In genomic region chr19:16898306-16899015, GRCh38 we compare ENCODE assay signal across 16 cellular contexts. TPM values are rescaled to one million over a fixed set of nuclear protein-coding genes. Genes with fewer than 3 reads are reported as not detected.
DNase-seq lines count a peak whose midpoint lies in the region; ATAC-seq and TF ChIP-seq lines count a peak whose summit lies in the region.
"Had no signal": no experiment of that assay in that cellular context is flagged by ENCODE, and none has a peak within 500 bp of the region (broad histone marks: within the 10 kb centered on the region; RNA-seq: fewer than 3 reads in every experiment).

No MANE protein-coding gene starts in this region.

- no peak for TF ChIP-seq POLR2A in breast epithelium (IDR thresholded peaks at IDR 0.05)

- peak overlapping the region; percentile 72 for H3K4me3 Mint-ChIP-seq in MCF 10A (ENCODE audit: unreplicated experiment)
- peak overlapping the region; percentile 81 for H3K4me3 Mint-ChIP-seq in activated B cell treated with CpG ODN at 0.5 μM for 24 hours
- H3K4me3 Mint-ChIP-seq in type B pancreatic cell = peak overlapping the region; percentile 81

- no TSS peak for BruUV-seq in MCF 10A (replicated peaks; lab: Mats Ljungman, UMichigan)

- no peak overlapping the region for H3K4me3 ChIP-seq in breast epithelium

- TF ChIP-seq CTCF in MCF 10A (IDR thresholded peaks at IDR 0.05; ENCODE audit: unreplicated experiment) (no peak), breast epithelium (IDR thresholded peaks at IDR 0.05) (no peak), activated B cell treated with CpG ODN at 0.5 μM for 24 hours (IDR thresholded peaks at IDR 0.05) (no peak), type B pancreatic cell (conservative IDR thresholded peaks at IDR 0.05) (no peak)

- no peak overlapping the region for H3K27ac ChIP-seq in breast epithelium
- H3K27ac ChIP-seq: C4-2B, KMS-11 had no signal

- no peaks in the 10 kb centered on the region for H3K9me3 ChIP-seq in breast epithelium

- H3K36me3 Mint-ChIP-seq in MCF 10A (ENCODE audit: insufficient read depth, unreplicated experiment) (no peaks in the 10 kb centered on the region), activated B cell treated with CpG ODN at 0.5 μM for 24 hours (ENCODE audit: low read depth) (no peaks in the 10 kb centered on the region), type B pancreatic cell (no peaks in the 10 kb centered on the region)

- H3K27ac Mint-ChIP-seq in MCF 10A (ENCODE audit: low read depth, unreplicated experiment) (no peak overlapping the region), activated B cell treated with CpG ODN at 0.5 μM for 24 hours (no peak overlapping the region), type B pancreatic cell (peak overlapping the region; percentile 67)

- DNase-seq in MCF 10A (ENCODE audit: unreplicated experiment) (no peak), breast epithelium (ENCODE audit: low spot score in 2 of 2) (no peak), activated B cell treated with CpG ODN at 0.5 μM for 24 hours (no peak), left kidney (ENCODE audit: low read depth, low spot score) (peak; percentile 94), type B pancreatic cell (ENCODE audit: extremely low spot score, unreplicated experiment) (no peak), AG08395 (ENCODE audit: low spot score) (no peak), dermis blood vessel endothelial cell (no peak), NCI-H2029 treated with DMSO at 0.1 percent for 48 hours (lab: John Stamatoyannopoulos, UW) (no peak)
- DNase-seq: activated CD4-positive, CD25-positive, alpha-beta regulatory T cell; GF-D8; mesendoderm; NCI-H2029; stimulated activated CD4-positive, alpha-beta T cell treated with anti-CD3 and anti-CD28 coated beads, Interleukin-2, amount 100 ng/mL, for 24 hours; stimulated activated naive CD4-positive, alpha-beta T cell treated with Interleukin-2 at 50 U/mL for 16 hours had no signal

- POLR2A ChIA-PET in MCF 10A (lab: Yijun Ruan, JAX) = interaction anchor here (0.6 kb wide), 1 partner anchor 232 kb away, joined by 3 read pairs; no protein-coding TSS in a partner anchor
- POLR2A ChIA-PET in activated B cell treated with CpG ODN at 0.5 μM for 24 hours (lab: Charles Lee) = no interaction called here

- H3K9me3 Mint-ChIP-seq in MCF 10A (ENCODE audit: unreplicated experiment) (no peaks in the 10 kb centered on the region), activated B cell treated with CpG ODN at 0.5 μM for 24 hours (no peaks in the 10 kb centered on the region), type B pancreatic cell (no peaks in the 10 kb centered on the region)

- intact Hi-C loops in MCF 10A (cut with micrococcal nuclease) = loop anchor here (1.0 to 5.0 kb wide), 3 partner anchors 71 to 154 kb away; partner anchors contain the start of gene SIN3B
- intact Hi-C loops in breast epithelium (cut with DNase I; ENCODE audit: low total_unique reads) = no loop called here
- intact Hi-C loops in activated B cell treated with CpG ODN at 0.5 μM for 24 hours (cut with micrococcal nuclease) = loop anchor here (1.0 to 10.0 kb wide), 7 partner anchors 62 to 406 kb away; partner anchors contain the start of genes ABHD8, DDA1, MED26 and MRPL34

- no peaks in the 10 kb centered on the region for H3K27me3 ChIP-seq in breast epithelium

- CTCF ChIA-PET in MCF 10A (lab: Yijun Ruan, JAX) = interaction anchor here (0.6 to 1.4 kb wide), 3 partner anchors 40 to 128 kb away, joined by 3 read pairs; no protein-coding TSS in a partner anchor
- CTCF ChIA-PET in activated B cell treated with CpG ODN at 0.5 μM for 24 hours (lab: Charles Lee) = interaction anchor here (1.5 kb wide), 1 partner anchor 65 kb away, joined by 3 read pairs; no protein-coding TSS in a partner anchor

- H3K4me1 Mint-ChIP-seq in MCF 10A (ENCODE audit: insufficient read depth, unreplicated experiment) = no peaks in the 10 kb centered on the region
- H3K4me1 Mint-ChIP-seq in activated B cell treated with CpG ODN at 0.5 μM for 24 hours = peaks cover 35% of the 10 kb centered on the region
- no peaks in the 10 kb centered on the region for H3K4me1 Mint-ChIP-seq in type B pancreatic cell (ENCODE audit: unreplicated experiment)

- no peak for ATAC-seq in activated B cell treated with CpG ODN at 0.5 μM for 24 hours (ENCODE audit: low read depth)

- no peaks in the 10 kb centered on the region for H3K27me3 Mint-ChIP-seq in MCF 10A (ENCODE audit: insufficient read depth, unreplicated experiment)
- H3K27me3 Mint-ChIP-seq in activated B cell treated with CpG ODN at 0.5 μM for 24 hours = no peaks in the 10 kb centered on the region
- H3K27me3 Mint-ChIP-seq in type B pancreatic cell = peaks cover 16% of the 10 kb centered on the region

- H3K36me3 ChIP-seq in breast epithelium = no peaks in the 10 kb centered on the region

- H3K4me1 ChIP-seq in breast epithelium = no peaks in the 10 kb centered on the region

RNA-seq across cellular contexts. Expression of gene F2RL3, which starts 9.7 kb away (rescaled TPM):
- total RNA-seq in MCF 10A (2022) (not detected in 2 replicates), breast epithelium (10 to 100 TPM in 1 of 3 donors, 1 to 10 TPM in 1, under 1 TPM in 1; 0.32 to 27.5 (median 4.2) TPM), activated B cell treated with CpG ODN at 0.5 μM for 24 hours (0.58 and 0.83 TPM in 2 replicates), type B pancreatic cell (ENCODE audit: low replicate concordance) (not detected in 2 replicates), dermis blood vessel endothelial cell (3.0 and 14.0 TPM in 2 replicates)
